1 cellular context compared by ENCODE assay signal in the genomic region with DNA sequence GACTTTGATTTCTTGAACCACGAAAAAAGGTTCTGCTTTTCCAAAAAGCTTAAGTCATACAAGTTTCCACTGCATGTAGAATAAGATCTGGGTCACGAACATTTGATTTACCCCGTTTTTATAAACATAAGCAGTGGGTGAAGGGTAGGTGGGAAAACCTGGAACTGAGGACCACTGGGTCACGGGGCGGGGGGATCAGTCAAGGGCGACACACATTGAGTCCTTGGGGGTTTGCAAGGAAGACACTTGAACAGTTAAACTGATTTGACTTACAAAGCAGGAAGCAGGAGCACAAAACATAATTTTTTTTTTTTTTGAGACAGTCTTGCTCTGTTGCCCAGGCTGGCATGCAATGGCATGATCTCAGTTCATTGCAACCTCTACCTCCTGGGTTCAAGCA.
TF ChIP-seq lines count a peak whose summit lies in the region.

No MANE protein-coding gene starts in this region.

TF ChIP-seq in GM23338, 12 proteins besides CTCF, POLR2A, EP300 and RAD21 (continued from another document):
- TF ChIP-seq, protein P1, sequence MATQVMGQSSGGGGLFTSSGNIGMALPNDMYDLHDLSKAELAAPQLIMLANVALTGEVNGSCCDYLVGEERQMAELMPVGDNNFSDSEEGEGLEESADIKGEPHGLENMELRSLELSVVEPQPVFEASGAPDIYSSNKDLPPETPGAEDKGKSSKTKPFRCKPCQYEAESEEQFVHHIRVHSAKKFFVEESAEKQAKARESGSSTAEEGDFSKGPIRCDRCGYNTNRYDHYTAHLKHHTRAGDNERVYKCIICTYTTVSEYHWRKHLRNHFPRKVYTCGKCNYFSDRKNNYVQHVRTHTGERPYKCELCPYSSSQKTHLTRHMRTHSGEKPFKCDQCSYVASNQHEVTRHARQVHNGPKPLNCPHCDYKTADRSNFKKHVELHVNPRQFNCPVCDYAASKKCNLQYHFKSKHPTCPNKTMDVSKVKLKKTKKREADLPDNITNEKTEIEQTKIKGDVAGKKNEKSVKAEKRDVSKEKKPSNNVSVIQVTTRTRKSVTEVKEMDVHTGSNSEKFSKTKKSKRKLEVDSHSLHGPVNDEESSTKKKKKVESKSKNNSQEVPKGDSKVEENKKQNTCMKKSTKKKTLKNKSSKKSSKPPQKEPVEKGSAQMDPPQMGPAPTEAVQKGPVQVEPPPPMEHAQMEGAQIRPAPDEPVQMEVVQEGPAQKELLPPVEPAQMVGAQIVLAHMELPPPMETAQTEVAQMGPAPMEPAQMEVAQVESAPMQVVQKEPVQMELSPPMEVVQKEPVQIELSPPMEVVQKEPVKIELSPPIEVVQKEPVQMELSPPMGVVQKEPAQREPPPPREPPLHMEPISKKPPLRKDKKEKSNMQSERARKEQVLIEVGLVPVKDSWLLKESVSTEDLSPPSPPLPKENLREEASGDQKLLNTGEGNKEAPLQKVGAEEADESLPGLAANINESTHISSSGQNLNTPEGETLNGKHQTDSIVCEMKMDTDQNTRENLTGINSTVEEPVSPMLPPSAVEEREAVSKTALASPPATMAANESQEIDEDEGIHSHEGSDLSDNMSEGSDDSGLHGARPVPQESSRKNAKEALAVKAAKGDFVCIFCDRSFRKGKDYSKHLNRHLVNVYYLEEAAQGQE (IDR thresholded peaks at IDR 0.05; ENCODE audit: unreplicated experiment) = no peak
- TF ChIP-seq JUNB (IDR thresholded peaks at IDR 0.05; ENCODE audit: unreplicated experiment) (no peak), STAT1 (IDR thresholded peaks at IDR 0.05; ENCODE audit: unreplicated experiment) (no peak), NANOG (IDR thresholded peaks at IDR 0.05; ENCODE audit: borderline replicate concordance) (no peak), POLR2AphosphoS5 (IDR thresholded peaks at IDR 0.05; ENCODE audit: low read depth) (no peak), CREB1 (CRISPR knock-in tag; IDR thresholded peaks at IDR 0.05; ENCODE audit: low read depth) (no peak)
